ENCODE assay signal across 8 cellular contexts in the genomic region with DNA sequence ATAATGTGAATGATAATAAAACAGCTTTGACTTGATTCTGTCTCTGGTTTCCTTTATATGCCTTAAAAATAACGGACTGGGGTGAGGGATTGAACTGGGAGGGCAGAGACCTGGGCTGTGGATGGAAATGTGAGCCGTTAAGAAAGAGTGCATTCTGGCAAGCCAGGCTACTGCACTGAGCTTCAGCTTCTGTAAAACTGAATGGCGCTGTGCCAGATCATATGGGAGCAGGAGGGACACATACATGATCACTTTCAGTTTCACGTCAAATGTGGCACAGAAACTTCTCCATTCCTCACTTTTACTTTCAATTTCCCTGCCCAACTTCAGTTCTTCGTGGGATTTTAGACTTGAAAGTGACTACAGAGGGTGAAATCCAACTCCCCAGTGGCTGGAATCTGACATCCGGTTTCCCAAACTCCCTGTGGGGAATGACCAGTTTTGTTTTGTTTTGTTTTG. TPM values are rescaled to one million over a fixed set of nuclear protein-coding genes. Genes with fewer than 3 reads are reported as not detected.
DNase-seq lines count a peak whose midpoint lies in the region; ATAC-seq, FAIRE-seq and TF ChIP-seq lines count a peak whose summit lies in the region.

No MANE protein-coding gene starts in this region.

- peak; percentile 40 for ATAC-seq in GM21367 (IDR thresholded peaks at IDR 0.05; ENCODE audit: unreplicated experiment)

- H3K9me3 ChIP-seq in CD8-positive, alpha-beta memory T cell (ENCODE audit: low read length): no peaks in the 10 kb centered on the region
- no peaks in the 10 kb centered on the region for H3K9me3 ChIP-seq in kidney (ENCODE audit: control insufficient read depth in 1 of 2, low read length in 2 of 2)

- DNase-seq in CD8-positive, alpha-beta memory T cell: peak; percentile 45 to 86 (median 78)
- DNase-seq in KG1 (lab: John Stamatoyannopoulos, UW) (peak; percentile 70), T-helper 22 cell (ENCODE audit: low read depth) (peak; percentile 52), astrocyte of the spinal cord (ENCODE audit: low read depth, low spot score) (peak; percentile 92), kidney (peak; percentile 62), NCI-H2081 treated with DMSO at 0.1 percent for 48 hours (lab: John Stamatoyannopoulos, UW) (no peak)
- DNase-seq in stimulated activated CD4-positive, alpha-beta T cell treated with anti-CD3 and anti-CD28 coated beads, Interleukin-2, amount 100 ng/mL, for 24 hours: peak; percentile 74

- H3K36me3 Mint-ChIP-seq in CD8-positive, alpha-beta memory T cell: peaks cover 0 to 8% (median 0%) of the 10 kb centered on the region in 3 donors

- H3K36me3 ChIP-seq in CD8-positive, alpha-beta memory T cell (ENCODE audit: insufficient read depth, low read length): no peaks in the 10 kb centered on the region
- H3K36me3 ChIP-seq in kidney (ENCODE audit: control insufficient read depth in 1 of 2, insufficient read depth in 2 of 2, low read length in 2 of 2): no peaks in the 10 kb centered on the region

- peaks cover 39% of the 10 kb centered on the region for H3K4me1 ChIP-seq in CD8-positive, alpha-beta memory T cell (ENCODE audit: insufficient read depth, low read length)
- H3K4me1 ChIP-seq in kidney (ENCODE audit: control insufficient read depth in 1 of 2, insufficient read depth in 1 of 2, low read depth in 1 of 2, low read length in 2 of 2): peaks cover 17 to 32% of the 10 kb centered on the region in 2 donors

- POLR2A ChIA-PET in CD8-positive, alpha-beta memory T cell (lab: Charles Lee): interaction anchor here (1.2 to 1.6 kb wide), 2 partner anchors 14 to 34 kb away, joined by 3 to 5 read pairs; no protein-coding TSS in a partner anchor

- no peaks in the 10 kb centered on the region for H3K27me3 ChIP-seq in CD8-positive, alpha-beta memory T cell (ENCODE audit: insufficient read depth, low read length, poor library complexity, severe bottlenecking)

- no peak for TF ChIP-seq CTCF in astrocyte of the spinal cord (IDR thresholded peaks at IDR 0.05; ENCODE audit: low read depth, low read length)
- TF ChIP-seq CTCF in kidney (IDR thresholded peaks at IDR 0.05; ENCODE audit: borderline replicate concordance, extremely low read depth, insufficient read depth): no peak

- H3K9me3 Mint-ChIP-seq in CD8-positive, alpha-beta memory T cell: no peaks in the 10 kb centered on the region

- peaks cover 46 to 51% (median 48%) of the 10 kb centered on the region in 3 donors for H3K4me1 Mint-ChIP-seq in CD8-positive, alpha-beta memory T cell

- FAIRE-seq in kidney (lab: Jason Lieb, UNC): no peak

- CTCF ChIA-PET in CD8-positive, alpha-beta memory T cell (lab: Charles Lee): interaction anchor here (0.8 to 6.5 kb wide), 4 partner anchors 8 to 92 kb away, joined by 3 to 29 read pairs (median 11); no protein-coding TSS in a partner anchor

- H3K4me3 ChIP-seq in CD8-positive, alpha-beta memory T cell (ENCODE audit: low read length): peak overlapping the region; percentile 98
- H3K4me3 ChIP-seq in astrocyte of the spinal cord (ENCODE audit: low read depth, low read length) (peak overlapping the region; percentile 90), kidney (ENCODE audit: low read length in 2 of 2) (peak overlapping the region; percentile 92 to 94)

- in situ Hi-C loops in astrocyte of the spinal cord (cut with HindIII; ENCODE audit: low sequenced_read_pairs): no loop called here

- peak overlapping the region; percentile 89 to 99 (median 95) for H3K4me3 Mint-ChIP-seq in CD8-positive, alpha-beta memory T cell

- intact Hi-C loops in kidney (cut with DNase I): loop anchor here (10.0 kb wide), 1 partner anchor 75 kb away; the partner anchor contains the start of gene MT1X

- peak overlapping the region; percentile 82 to 98 (median 96) for H3K27ac Mint-ChIP-seq in CD8-positive, alpha-beta memory T cell

- H3K27me3 Mint-ChIP-seq in CD8-positive, alpha-beta memory T cell: no peaks in the 10 kb centered on the region

- H3K9ac ChIP-seq in kidney (ENCODE audit: low read length in 2 of 2): peak overlapping the region; percentile 68 to 81

- H3K27ac ChIP-seq in CD8-positive, alpha-beta memory T cell (ENCODE audit: low read depth, low read length): peak overlapping the region; percentile 52
- H3K27ac ChIP-seq in kidney (ENCODE audit: low read depth in 2 of 2, low read length in 2 of 2): peak overlapping the region; percentile 84 to 92

RNA-seq across cellular contexts. Expression of gene MT2A, which starts 1.1 kb away (rescaled TPM):
- 100 to 1,000 TPM; 285 to 349 TPM for total RNA-seq in CD8-positive, alpha-beta memory T cell
- 435 TPM for polyA plus RNA-seq in CD8-positive, alpha-beta memory T cell
- 507 TPM for total RNA-seq in kidney
- 315 TPM for polyA plus RNA-seq in kidney (ENCODE audit: insufficient read depth, low read depth, low replicate concordance)

RNA-seq across cellular contexts. Expression of gene MT1E, which starts 16.1 kb away (rescaled TPM):
- total RNA-seq in CD8-positive, alpha-beta memory T cell: 100 to 1,000 TPM; 153 to 163 TPM
- polyA plus RNA-seq in CD8-positive, alpha-beta memory T cell: 40.4 TPM
- total RNA-seq in kidney: 258 TPM
- polyA plus RNA-seq in kidney (ENCODE audit: insufficient read depth, low read depth, low replicate concordance): 191 TPM

RNA-seq across cellular contexts. Expression of gene MT3, which starts 20.2 kb away (rescaled TPM):
- under 1 TPM in 1 of 2 experiments, not detected in 1; 0.94 TPM for total RNA-seq in CD8-positive, alpha-beta memory T cell
- 0.99 TPM for polyA plus RNA-seq in CD8-positive, alpha-beta memory T cell
- total RNA-seq in kidney: not detected
- 25.5 TPM for polyA plus RNA-seq in kidney (ENCODE audit: insufficient read depth, low read depth, low replicate concordance)

RNA-seq across cellular contexts. Expression of gene MT1M, which starts 23.0 kb away (rescaled TPM):
- total RNA-seq in CD8-positive, alpha-beta memory T cell: not detected
- polyA plus RNA-seq in CD8-positive, alpha-beta memory T cell: not detected
- total RNA-seq in kidney: 27.9 TPM
- 15.3 TPM for polyA plus RNA-seq in kidney (ENCODE audit: insufficient read depth, low read depth, low replicate concordance)

RNA-seq across cellular contexts. Expression of gene MT1A, which starts 29.0 kb away (rescaled TPM):
- under 1 TPM in 1 of 2 experiments, not detected in 1; 0.71 TPM for total RNA-seq in CD8-positive, alpha-beta memory T cell
- not detected for polyA plus RNA-seq in CD8-positive, alpha-beta memory T cell
- total RNA-seq in kidney: 19.8 TPM
- 3.1 TPM for polyA plus RNA-seq in kidney (ENCODE audit: insufficient read depth, low read depth, low replicate concordance)
